In the genomic region with DNA sequence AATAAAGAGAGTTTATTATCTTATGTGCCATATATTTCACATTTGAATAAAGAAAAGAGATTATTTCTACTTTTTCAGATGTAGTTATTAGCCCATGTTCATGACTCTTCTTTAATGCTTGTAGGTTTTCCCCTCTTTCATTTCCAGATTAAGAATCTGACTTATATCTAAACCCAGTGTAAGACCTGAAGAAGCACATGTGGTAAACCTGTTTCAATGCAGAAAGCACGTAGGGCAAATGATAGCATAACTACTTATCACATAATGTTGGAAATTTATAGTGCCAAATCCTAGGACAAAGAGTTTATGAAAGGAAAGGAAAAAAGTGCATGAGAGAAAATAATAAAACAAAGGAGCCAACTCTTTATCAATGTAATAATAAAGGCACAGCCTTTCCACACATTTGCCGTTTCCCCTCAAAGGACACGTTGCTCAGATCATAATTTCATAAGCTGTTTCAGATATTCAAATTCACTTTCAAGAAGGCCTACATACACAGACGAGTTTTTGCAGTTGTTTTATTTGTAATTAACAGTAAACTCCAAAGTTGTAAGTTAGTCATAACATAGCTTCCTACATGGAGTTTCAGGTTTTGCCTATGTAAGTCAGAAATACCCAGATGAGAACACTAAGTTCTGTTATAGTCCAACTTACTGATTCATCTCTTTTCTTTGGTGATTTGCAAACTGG, we compare ENCODE assay signal across 12 cellular contexts.
A peak's percentile ranks its signal among the peaks of the same experiment; 100 is the strongest.
DNase-seq lines count a peak whose midpoint lies in the region; ATAC-seq and TF ChIP-seq lines count a peak whose summit lies in the region.
"Had no signal": no experiment of that assay in that cellular context is flagged by ENCODE, and none has a peak within 500 bp of the region (broad histone marks: within the 10 kb centered on the region; RNA-seq: fewer than 3 reads in every experiment).

No MANE protein-coding gene starts in this region.

- no peak overlapping the region for H3K4me3 ChIP-seq in Peyer's patch
- H3K4me3 ChIP-seq: K562 had no signal

- no peak for TF ChIP-seq POLR2A in Peyer's patch (IDR thresholded peaks at IDR 0.05)

- intact Hi-C loops in activated naive CD4-positive, alpha-beta T cell treated with anti-CD3 and anti-CD28 coated beads for 36 hours (cut with micrococcal nuclease): loop anchor here (1.0 kb wide), 9 partner anchors 8 to 398 kb away; no protein-coding TSS in a partner anchor

- peaks cover 1% of the 10 kb centered on the region for H3K9me3 Mint-ChIP-seq in activated naive CD4-positive, alpha-beta T cell treated with anti-CD3 and anti-CD28 coated beads for 36 hours
- peaks cover 0 to 3% of the 10 kb centered on the region in 2 donors for H3K9me3 Mint-ChIP-seq in stimulated activated naive CD8-positive, alpha-beta T cell treated with anti-CD3 and anti-CD28 coated beads, Interleukin-15, amount 100 ng/mL, for 72 hours

- peaks cover 14% of the 10 kb centered on the region for H3K27me3 Mint-ChIP-seq in activated naive CD4-positive, alpha-beta T cell treated with anti-CD3 and anti-CD28 coated beads for 36 hours (ENCODE audit: low read depth)
- H3K27me3 Mint-ChIP-seq in stimulated activated naive CD8-positive, alpha-beta T cell treated with anti-CD3 and anti-CD28 coated beads, Interleukin-15, amount 100 ng/mL, for 72 hours: peaks cover 7% of the 10 kb centered on the region

- TF ChIP-seq CTCF in Peyer's patch (IDR thresholded peaks at IDR 0.05): no peak

- no peaks in the 10 kb centered on the region for H3K36me3 ChIP-seq in Peyer's patch

- H3K27ac ChIP-seq in Peyer's patch: no peak overlapping the region

- H3K4me3 Mint-ChIP-seq in activated naive CD4-positive, alpha-beta T cell treated with anti-CD3 and anti-CD28 coated beads for 36 hours: no peak overlapping the region
- peak overlapping the region in 1 of 2 donors; percentile 46 for H3K4me3 Mint-ChIP-seq in stimulated activated naive CD8-positive, alpha-beta T cell treated with anti-CD3 and anti-CD28 coated beads, Interleukin-15, amount 100 ng/mL, for 72 hours

- no peaks in the 10 kb centered on the region for H3K27me3 ChIP-seq in Peyer's patch

- H3K27ac Mint-ChIP-seq in activated naive CD4-positive, alpha-beta T cell treated with anti-CD3 and anti-CD28 coated beads for 36 hours: peak overlapping the region; percentile 93
- peak overlapping the region in 1 of 2 donors; percentile 92 for H3K27ac Mint-ChIP-seq in stimulated activated naive CD8-positive, alpha-beta T cell treated with anti-CD3 and anti-CD28 coated beads, Interleukin-15, amount 100 ng/mL, for 72 hours

- peak; percentile 12 for DNase-seq in activated naive CD4-positive, alpha-beta T cell treated with anti-CD3 and anti-CD28 coated beads for 36 hours
- DNase-seq in activated naive CD4-positive, alpha-beta T cell treated with anti-CD3 and anti-CD28 coated beads, Interleukin-2, amount 50 U/mL, for 16 hours: no peak
- DNase-seq in stimulated activated naive CD8-positive, alpha-beta T cell treated with anti-CD3 and anti-CD28 coated beads, Interleukin-15, amount 100 ng/mL, for 72 hours: no peak
- DNase-seq in Peyer's patch: no peak
- DNase-seq in NCI-H128 (lab: John Stamatoyannopoulos, UW; ENCODE audit: unreplicated experiment): no peak
- no peak for DNase-seq in NOMO-1 treated with dmso at 0.1 percent for 144 hours (lab: John Stamatoyannopoulos, UW; ENCODE audit: unreplicated experiment)
- DNase-seq: NCI-H446; stimulated activated CD4-positive, alpha-beta T cell treated with anti-CD3 and anti-CD28 coated beads, Interleukin-4, amount 100 ng/mL, for 4 hours had no signal

- no peaks in the 10 kb centered on the region for H3K9me3 ChIP-seq in Peyer's patch

- CTCF ChIA-PET in activated naive CD4-positive, alpha-beta T cell treated with anti-CD3 and anti-CD28 coated beads for 36 hours (lab: Charles Lee): interaction anchor here (0.7 to 3.1 kb wide), 5 partner anchors 8 to 91 kb away, joined by 3 to 8 read pairs (median 5); no protein-coding TSS in a partner anchor

- H3K4me1 Mint-ChIP-seq in activated naive CD4-positive, alpha-beta T cell treated with anti-CD3 and anti-CD28 coated beads for 36 hours (ENCODE audit: low read depth): peaks cover 37% of the 10 kb centered on the region
- H3K4me1 Mint-ChIP-seq in stimulated activated naive CD8-positive, alpha-beta T cell treated with anti-CD3 and anti-CD28 coated beads, Interleukin-15, amount 100 ng/mL, for 72 hours: peaks cover 25% of the 10 kb centered on the region

- ATAC-seq in GM21619 (IDR thresholded peaks at IDR 0.05; ENCODE audit: unreplicated experiment) (peak; percentile 93), HG03196 (IDR thresholded peaks at IDR 0.05; ENCODE audit: unreplicated experiment) (peak; percentile 94)
- ATAC-seq in stimulated activated naive CD8-positive, alpha-beta T cell treated with anti-CD3 and anti-CD28 coated beads, Interleukin-15, amount 100 ng/mL, for 72 hours: peak; percentile 97
- ATAC-seq: K562, SK-N-SH treated with all-trans-retinoic acid at 6 μM for 48 hours had no signal

- H3K4me1 ChIP-seq in Peyer's patch: no peaks in the 10 kb centered on the region

- no peaks in the 10 kb centered on the region for H3K36me3 Mint-ChIP-seq in activated naive CD4-positive, alpha-beta T cell treated with anti-CD3 and anti-CD28 coated beads for 36 hours (ENCODE audit: low read depth)
